1 cellular context compared by ENCODE assay signal in genomic region chr2:108376774-108377173, GRCh38.
TF ChIP-seq lines count a peak whose summit lies in the region.

No MANE protein-coding gene starts in this region.

TF ChIP-seq in endothelial cell of umbilical vein, 7 proteins besides CTCF, POLR2A, EP300 and RAD21 (continued from another document):
- TF ChIP-seq JUN (IDR thresholded peaks at IDR 0.05; ENCODE audit: borderline replicate concordance, insufficient read depth, insufficient read length, low read depth) (no peak), FOS (IDR thresholded peaks at IDR 0.05; ENCODE audit: borderline replicate concordance, insufficient read depth, low read length) (no peak), EZH2 (IDR thresholded peaks at IDR 0.05; ENCODE audit: borderline replicate concordance, low read depth, low read length, severe bottlenecking) (no peak), GATA2 (IDR thresholded peaks at IDR 0.05; ENCODE audit: insufficient read depth, insufficient read length, low read depth, low read length) (no peak), MYC (IDR thresholded peaks at IDR 0.05; ENCODE audit: low read depth, low read length) (no peak)
TF ChIP-seq in endothelial cell of umbilical vein: peak in this region for 0.
